In genomic region chr22:42052765-42053164, GRCh38 we compare ENCODE assay signal across 18 cellular contexts. TPM values are rescaled to one million over a fixed set of nuclear protein-coding genes. Genes with fewer than 3 reads are reported as not detected.
"Had no signal": no experiment of that assay in that cellular context is flagged by ENCODE, and none has a peak within 500 bp of the region (broad histone marks: within the 10 kb centered on the region; RNA-seq: fewer than 3 reads in every experiment).

No MANE protein-coding gene starts in this region.

- DNase-seq: dermis blood vessel endothelial cell; glutamatergic neuron; mammary epithelial cell; midbrain; retina; right lobe of liver; stimulated activated CD4-positive, alpha-beta T cell treated with anti-CD3 and anti-CD28 coated beads, Interleukin-4, amount 100 ng/mL, for 1 hour; stimulated activated naive CD4-positive, alpha-beta T cell; stomach; substantia nigra; transverse colon had no signal

- H2AFZ ChIP-seq: parathyroid adenoma had no signal

- H3K9ac ChIP-seq: parathyroid adenoma had no signal

- H3K4me1 ChIP-seq: parathyroid adenoma, prostate gland, right lobe of liver, stomach, transverse colon had no signal

- H3K9me3 ChIP-seq: prostate gland had no signal

- H3K4me3 Mint-ChIP-seq: natural killer cell treated with Interleukin-12 subunit alpha and Interleukin-12 subunit beta and Interleukin-15 and Interleukin-18, amount 100 ng/mL, for 72 hours had no signal

- H3K27me3 ChIP-seq: cardiac muscle cell, right lobe of liver, stomach, transverse colon had no signal

- H3K36me3 ChIP-seq: cardiac muscle cell, prostate gland, right lobe of liver, stomach, thoracic aorta had no signal

- ATAC-seq: natural killer cell treated with Interleukin-12 subunit alpha and Interleukin-12 subunit beta and Interleukin-15 and Interleukin-18, amount 100 ng/mL, for 72 hours; right lobe of liver had no signal

- FAIRE-seq: colon, frontal cortex had no signal

- H3K27ac Mint-ChIP-seq: natural killer cell treated with Interleukin-12 subunit alpha and Interleukin-12 subunit beta and Interleukin-15 and Interleukin-18, amount 100 ng/mL, for 72 hours had no signal

- H3K27me3 Mint-ChIP-seq: natural killer cell treated with Interleukin-12 subunit alpha and Interleukin-12 subunit beta and Interleukin-15 and Interleukin-18, amount 100 ng/mL, for 72 hours had no signal

- H3K27ac ChIP-seq: cardiac muscle cell, parathyroid adenoma, prostate gland, right lobe of liver, stomach, thoracic aorta, transverse colon had no signal

- H3K79me2 ChIP-seq: parathyroid adenoma had no signal

- H3K4me3 ChIP-seq: cardiac muscle cell, prostate gland, right lobe of liver, stomach, thoracic aorta, transverse colon had no signal

RNA-seq across cellular contexts. Expression of gene WBP2NL, which starts 54.2 kb away (rescaled TPM):
- total RNA-seq: cardiac muscle cell had no signal
- polyA plus RNA-seq: cardiac muscle cell, mammary epithelial cell had no signal
